ENCODE assay signal across 17 cellular contexts in genomic region chr16:67654069-67654911, GRCh38. TPM values are rescaled to one million over a fixed set of nuclear protein-coding genes. Genes with fewer than 3 reads are reported as not detected.
DNase-seq lines count a peak whose midpoint lies in the region; ATAC-seq and TF ChIP-seq lines count a peak whose summit lies in the region.
"Had no signal": no experiment of that assay in that cellular context is flagged by ENCODE, and none has a peak within 500 bp of the region (broad histone marks: within the 10 kb centered on the region; RNA-seq: fewer than 3 reads in every experiment).

No MANE protein-coding gene starts in this region.

- peak overlapping the region; percentile 96 for H3K23ac ChIP-seq in neuronal stem cell (ENCODE audit: low read depth, low read length, poor library complexity)

- H2BK15ac ChIP-seq in neuronal stem cell (ENCODE audit: low read length), result peak overlapping the region; percentile 11

- H3K36me3 ChIP-seq in neuronal stem cell (replicated peaks in 1 of 2; ENCODE audit: control insufficient read depth in 2 of 2, insufficient read depth in 2 of 2, low read length in 2 of 2), result peaks cover 0 to 24% of the 10 kb centered on the region in 2 donors
- H3K36me3 ChIP-seq: pancreas had no signal

- peaks cover 3 to 46% (median 43%) of the 10 kb centered on the region in 3 experiments for H3K27me3 ChIP-seq in neuronal stem cell (ENCODE audit: control insufficient read depth in 3 of 3, insufficient read depth in 3 of 3, low read depth in 1 of 3, low read length in 3 of 3)
- H3K27me3 ChIP-seq: pancreas had no signal

- H3K27ac ChIP-seq in neuronal stem cell (replicated peaks; ENCODE audit: low read length), result no peak overlapping the region
- H3K27ac ChIP-seq: HL-60, pancreas had no signal

- H3K14ac ChIP-seq in neuronal stem cell (ENCODE audit: low read length), result no peak overlapping the region

- H3K4me1 ChIP-seq in neuronal stem cell (ENCODE audit: control insufficient read depth in 2 of 2, insufficient read depth in 1 of 2, low read depth in 1 of 2, low read length in 2 of 2), result peaks cover 5 to 14% of the 10 kb centered on the region in 2 donors

- no peak overlapping the region for H2BK120ac ChIP-seq in neuronal stem cell (ENCODE audit: low read depth, low read length)

- DNase-seq in NCI-H2227 (lab: John Stamatoyannopoulos, UW; ENCODE audit: unreplicated experiment) (peak; percentile 11), NCI-H2227 treated with DMSO at 0.1 percent for 48 hours (lab: John Stamatoyannopoulos, UW) (no peak), neuronal stem cell (ENCODE audit: low spot score) (no peak), AG08395 (ENCODE audit: low spot score) (no peak)
- DNase-seq: activated CD4-positive, alpha-beta memory T cell treated with anti-CD3 and anti-CD28 coated beads for 36 hours; activated effector memory CD4-positive, alpha-beta T cell treated with Interleukin-2 at 50 U/mL for 16 hours; effector CD8-positive, alpha-beta T cell; GDM1; immature natural killer cell; NCI-H187 treated with DMSO at 0.1 percent for 48 hours; NCI-H774; T1000 had no signal

- H3K4ac ChIP-seq in neuronal stem cell (ENCODE audit: low read length), result no peak overlapping the region

- H3K36me3 Mint-ChIP-seq in brain, result peaks cover 4% of the 10 kb centered on the region

- H4K8ac ChIP-seq in neuronal stem cell (ENCODE audit: low read depth, low read length), result no peak overlapping the region

- peaks cover 21% of the 10 kb centered on the region for H3K4me1 Mint-ChIP-seq in brain

- peak overlapping the region; percentile 77 to 90 (median 88) for H3K4me3 Mint-ChIP-seq in brain
- H3K4me3 Mint-ChIP-seq: activated CD4-positive, alpha-beta memory T cell treated with anti-CD3 and anti-CD28 coated beads for 36 hours; memory B cell had no signal

- no peak overlapping the region for H3K9ac ChIP-seq in neuronal stem cell (ENCODE audit: low read depth, low read length, poor library complexity)

- peak overlapping the region in 1 of 5 experiments; percentile 94 for H3K27ac Mint-ChIP-seq in brain
- H3K27ac Mint-ChIP-seq: activated CD4-positive, alpha-beta memory T cell treated with anti-CD3 and anti-CD28 coated beads for 36 hours; memory B cell had no signal

- H2BK5ac ChIP-seq in neuronal stem cell (ENCODE audit: low read length), result no peak overlapping the region

- no peak overlapping the region for H3K4me3 ChIP-seq in neuronal stem cell (ENCODE audit: low read length in 2 of 2)

- H3K18ac ChIP-seq in neuronal stem cell (ENCODE audit: low read length), result no peak overlapping the region

- H2AFZ ChIP-seq in neuronal stem cell (ENCODE audit: low read length), result no peak overlapping the region

- H3K79me1 ChIP-seq in neuronal stem cell (ENCODE audit: low read depth, low read length), result peaks cover 3% of the 10 kb centered on the region

- H3K9me3 ChIP-seq in neuronal stem cell (replicated peaks in 1 of 2; ENCODE audit: control insufficient read depth in 2 of 2, insufficient read depth in 1 of 2, low read depth in 1 of 2, low read length in 2 of 2), result peaks cover 0 to 2% of the 10 kb centered on the region in 2 donors
- H3K9me3 ChIP-seq: pancreas had no signal

- H2BK12ac ChIP-seq in neuronal stem cell (ENCODE audit: low read length), result no peak overlapping the region

- H2AK5ac ChIP-seq in neuronal stem cell (ENCODE audit: low read depth, low read length), result no peak overlapping the region

- no peak overlapping the region for H4K91ac ChIP-seq in neuronal stem cell (ENCODE audit: low read depth, low read length, poor library complexity)

- TF ChIP-seq CTCF in brain (conservative IDR thresholded peaks at IDR 0.05), result no peak

- no peak overlapping the region for H3K4me2 ChIP-seq in neuronal stem cell (ENCODE audit: insufficient read depth, low read length, poor library complexity, severe bottlenecking)

- WGBS in neuronal stem cell (ENCODE audit: extremely low coverage in 2 of 2, insufficient read length in 2 of 2, insufficient replicate concordance in 1 of 2), 2 donors, result no CpG with 5 or more reads among the region's 44 CpGs

- peaks cover 0 to 4% (median 0%) of the 10 kb centered on the region in 5 experiments for H3K9me3 Mint-ChIP-seq in brain
- H3K9me3 Mint-ChIP-seq: activated CD4-positive, alpha-beta memory T cell treated with anti-CD3 and anti-CD28 coated beads for 36 hours; immature natural killer cell; memory B cell had no signal

- H3K27me3 Mint-ChIP-seq in brain, result peaks cover 41% of the 10 kb centered on the region
- H3K27me3 Mint-ChIP-seq: activated CD4-positive, alpha-beta memory T cell treated with anti-CD3 and anti-CD28 coated beads for 36 hours; memory B cell had no signal

- no peak for ATAC-seq in HG03439 (IDR thresholded peaks at IDR 0.05; ENCODE audit: unreplicated experiment)

RNA-seq across cellular contexts. Expression of gene ACD, which starts 5.8 kb away (rescaled TPM):
- polyA plus RNA-seq in brain (ENCODE audit: insufficient read depth, low read depth, low replicate concordance), result 59.2 TPM
- 33.1 TPM for polyA plus RNA-seq in neuronal stem cell (2013, experiment 1 of 2)
- polyA plus RNA-seq in neuronal stem cell (2013, experiment 2 of 2), result 32.0 TPM

RNA-seq across cellular contexts. Expression of gene PARD6A, which starts 6.5 kb away (rescaled TPM):
- 39.6 TPM for polyA plus RNA-seq in brain (ENCODE audit: insufficient read depth, low read depth, low replicate concordance)
- 8.5 TPM for polyA plus RNA-seq in neuronal stem cell (2013, experiment 1 of 2)
- 8.0 TPM for polyA plus RNA-seq in neuronal stem cell (2013, experiment 2 of 2)

RNA-seq across cellular contexts. Expression of gene CARMIL2, which starts 9.3 kb away (rescaled TPM):
- 36.1 TPM for polyA plus RNA-seq in brain (ENCODE audit: insufficient read depth, low read depth, low replicate concordance)
- 6.1 TPM for polyA plus RNA-seq in neuronal stem cell (2013, experiment 1 of 2)
- polyA plus RNA-seq in neuronal stem cell (2013, experiment 2 of 2), result 6.2 TPM

RNA-seq across cellular contexts. Expression of gene ENKD1, which starts 12.3 kb away (rescaled TPM):
- polyA plus RNA-seq in brain (ENCODE audit: insufficient read depth, low read depth, low replicate concordance), result 43.7 TPM
- 15.2 TPM for polyA plus RNA-seq in neuronal stem cell (2013, experiment 1 of 2)
- polyA plus RNA-seq in neuronal stem cell (2013, experiment 2 of 2), result 15.0 TPM

RNA-seq across cellular contexts. Expression of gene C16orf86, which starts 12.3 kb away (rescaled TPM):
- polyA plus RNA-seq in brain (ENCODE audit: insufficient read depth, low read depth, low replicate concordance), result 6.6 TPM
- polyA plus RNA-seq in neuronal stem cell (2013, experiment 1 of 2), result 2.5 TPM
- 2.8 TPM for polyA plus RNA-seq in neuronal stem cell (2013, experiment 2 of 2)
